9 cellular contexts compared by ENCODE assay signal in genomic region chr9:93302586-93303257, GRCh38.
DNase-seq lines count a peak whose midpoint lies in the region; ATAC-seq and TF ChIP-seq lines count a peak whose summit lies in the region.
"Had no signal": no experiment of that assay in that cellular context is flagged by ENCODE, and none has a peak within 500 bp of the region (broad histone marks: within the 10 kb centered on the region; RNA-seq: fewer than 3 reads in every experiment).

No MANE protein-coding gene starts in this region.

- DNase-seq in GM12865 (ENCODE audit: low read depth) (peak; percentile 75), NCI-H1436 (lab: John Stamatoyannopoulos, UW) (peak; percentile 81), activated B cell treated with CpG ODN at 0.5 μM for 24 hours (peak; percentile 44), cerebellar cortex (ENCODE audit: low spot score) (peak; percentile 34), left lung (peak in 1 of 2 donors; percentile 64), SKM-1 (lab: John Stamatoyannopoulos, UW; ENCODE audit: unreplicated experiment) (no peak), NCI-H187 (lab: John Stamatoyannopoulos, UW) (no peak)
- DNase-seq in stimulated activated CD8-positive, alpha-beta memory T cell treated with anti-CD3 and anti-CD28 coated beads, Interleukin-15, amount 100 ng/mL, for 4 hours (ENCODE audit: low read depth in 2 of 2), result peak; percentile 22 to 39

- peaks cover 0 to 5% of the 10 kb centered on the region in 2 donors for H3K4me1 ChIP-seq in left lung

- H3K36me3 Mint-ChIP-seq in activated B cell treated with CpG ODN at 0.5 μM for 24 hours (ENCODE audit: low read depth), result no peaks in the 10 kb centered on the region

- no peak overlapping the region for H3K4me3 Mint-ChIP-seq in activated B cell treated with CpG ODN at 0.5 μM for 24 hours

- H3K4me3 ChIP-seq in GM12865 (ENCODE audit: low read depth, low read length) (no peak overlapping the region), left lung (no peak overlapping the region)

- no peaks in the 10 kb centered on the region for H3K9me3 ChIP-seq in left lung

- TF ChIP-seq CTCF in GM12865 (IDR thresholded peaks at IDR 0.05; ENCODE audit: insufficient read depth, low read depth, low read length, missing control alignments) (peak; percentile 67), activated B cell treated with CpG ODN at 0.5 μM for 24 hours (IDR thresholded peaks at IDR 0.05) (no peak), left lung (IDR thresholded peaks at IDR 0.05) (peak; percentile 34 to 68)

- POLR2A ChIA-PET in activated B cell treated with CpG ODN at 0.5 μM for 24 hours (lab: Charles Lee), result no interaction called here

- peaks cover 4% of the 10 kb centered on the region for H3K27me3 Mint-ChIP-seq in activated B cell treated with CpG ODN at 0.5 μM for 24 hours

- no peaks in the 10 kb centered on the region for H3K36me3 ChIP-seq in left lung

- no peak overlapping the region for H3K27ac ChIP-seq in left lung
- H3K27ac ChIP-seq: epithelial cell of prostate had no signal

- ATAC-seq in activated B cell treated with CpG ODN at 0.5 μM for 24 hours (ENCODE audit: low read depth), result peak; percentile 94
- peak; percentile 82 for ATAC-seq in left lung

- peaks cover 0 to 9% of the 10 kb centered on the region in 2 donors for H3K27me3 ChIP-seq in left lung

- H3K27ac Mint-ChIP-seq in activated B cell treated with CpG ODN at 0.5 μM for 24 hours, result no peak overlapping the region

- intact Hi-C loops in activated B cell treated with CpG ODN at 0.5 μM for 24 hours (cut with micrococcal nuclease) (loop anchor here (1.0 kb wide), 3 partner anchors 142 to 345 kb away; no protein-coding TSS in a partner anchor), left lung (cut with DNase I) (no loop called here)

- CTCF ChIA-PET in activated B cell treated with CpG ODN at 0.5 μM for 24 hours (lab: Charles Lee), result interaction anchor here (0.8 to 2.3 kb wide), 10 partner anchors 15 to 346 kb away, joined by 3 to 19 read pairs (median 6); no protein-coding TSS in a partner anchor

- no peaks in the 10 kb centered on the region for H3K9me3 Mint-ChIP-seq in activated B cell treated with CpG ODN at 0.5 μM for 24 hours

- no peaks in the 10 kb centered on the region for H3K4me1 Mint-ChIP-seq in activated B cell treated with CpG ODN at 0.5 μM for 24 hours

Comparison
In these comparisons a context has a peak if more than half of its experiments do, and no peak if none do; other contexts are left out.
1. DNase-seq: peak in GM12865 (single experiment), NCI-H1436 (single experiment), activated B cell treated with CpG ODN at 0.5 μM for 24 hours (single experiment), cerebellar cortex (single experiment) and stimulated activated CD8-positive, alpha-beta memory T cell treated with anti-CD3 and anti-CD28 coated beads, Interleukin-15, amount 100 ng/mL, for 4 hours (2 of 2); none in SKM-1 (single experiment) and NCI-H187 (0 of 2).